1 cellular context compared by ENCODE assay signal in the genomic region with DNA sequence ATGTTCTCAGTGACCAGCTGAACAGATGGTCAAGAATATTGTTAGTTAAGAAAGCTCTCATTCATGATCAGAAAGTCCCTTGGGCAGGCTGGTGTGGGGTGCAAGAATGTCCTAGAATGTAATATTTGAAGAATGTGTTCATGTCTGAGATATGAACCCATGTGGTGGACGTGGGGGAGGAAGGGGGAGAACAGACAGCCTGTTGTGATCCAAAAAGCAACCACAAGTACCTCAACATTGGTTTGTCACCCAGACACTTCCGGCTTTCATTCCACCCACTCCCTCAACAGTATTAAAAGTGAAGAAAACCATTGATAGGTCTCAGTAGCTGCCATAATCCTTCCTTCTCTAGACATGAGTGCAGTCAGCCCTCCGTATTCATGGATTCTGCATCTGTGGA.
TF ChIP-seq lines count a peak whose summit lies in the region.

No MANE protein-coding gene starts in this region.

TF ChIP-seq in GM12878, 131 proteins besides CTCF, POLR2A, EP300 and RAD21 (continued from another document):
- TF ChIP-seq, protein P1, sequence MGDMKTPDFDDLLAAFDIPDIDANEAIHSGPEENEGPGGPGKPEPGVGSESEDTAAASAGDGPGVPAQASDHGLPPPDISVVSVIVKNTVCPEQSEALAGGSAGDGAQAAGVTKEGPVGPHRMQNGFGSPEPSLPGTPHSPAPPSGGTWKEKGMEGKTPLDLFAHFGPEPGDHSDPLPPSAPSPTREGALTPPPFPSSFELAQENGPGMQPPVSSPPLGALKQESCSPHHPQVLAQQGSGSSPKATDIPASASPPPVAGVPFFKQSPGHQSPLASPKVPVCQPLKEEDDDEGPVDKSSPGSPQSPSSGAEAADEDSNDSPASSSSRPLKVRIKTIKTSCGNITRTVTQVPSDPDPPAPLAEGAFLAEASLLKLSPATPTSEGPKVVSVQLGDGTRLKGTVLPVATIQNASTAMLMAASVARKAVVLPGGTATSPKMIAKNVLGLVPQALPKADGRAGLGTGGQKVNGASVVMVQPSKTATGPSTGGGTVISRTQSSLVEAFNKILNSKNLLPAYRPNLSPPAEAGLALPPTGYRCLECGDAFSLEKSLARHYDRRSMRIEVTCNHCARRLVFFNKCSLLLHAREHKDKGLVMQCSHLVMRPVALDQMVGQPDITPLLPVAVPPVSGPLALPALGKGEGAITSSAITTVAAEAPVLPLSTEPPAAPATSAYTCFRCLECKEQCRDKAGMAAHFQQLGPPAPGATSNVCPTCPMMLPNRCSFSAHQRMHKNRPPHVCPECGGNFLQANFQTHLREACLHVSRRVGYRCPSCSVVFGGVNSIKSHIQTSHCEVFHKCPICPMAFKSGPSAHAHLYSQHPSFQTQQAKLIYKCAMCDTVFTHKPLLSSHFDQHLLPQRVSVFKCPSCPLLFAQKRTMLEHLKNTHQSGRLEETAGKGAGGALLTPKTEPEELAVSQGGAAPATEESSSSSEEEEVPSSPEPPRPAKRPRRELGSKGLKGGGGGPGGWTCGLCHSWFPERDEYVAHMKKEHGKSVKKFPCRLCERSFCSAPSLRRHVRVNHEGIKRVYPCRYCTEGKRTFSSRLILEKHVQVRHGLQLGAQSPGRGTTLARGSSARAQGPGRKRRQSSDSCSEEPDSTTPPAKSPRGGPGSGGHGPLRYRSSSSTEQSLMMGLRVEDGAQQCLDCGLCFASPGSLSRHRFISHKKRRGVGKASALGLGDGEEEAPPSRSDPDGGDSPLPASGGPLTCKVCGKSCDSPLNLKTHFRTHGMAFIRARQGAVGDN (IDR thresholded peaks at IDR 0.05) = no peak
- TF ChIP-seq PAX5 (IDR thresholded peaks at IDR 0.05; ENCODE audit: borderline replicate concordance, low read depth, low read length) (peak; percentile 70; the same call in 1 of the 2 replicates), ASH2L (IDR thresholded peaks at IDR 0.05; ENCODE audit: borderline replicate concordance, low read depth) (no peak), SMAD1 (IDR thresholded peaks at IDR 0.05; ENCODE audit: low read depth, partially characterized antibody) (no peak), GATAD2B (conservative IDR thresholded peaks at IDR 0.05; ENCODE audit: low read depth) (no peak), SIX5 (IDR thresholded peaks at IDR 0.05; ENCODE audit: low read depth, low read length, severe bottlenecking) (no peak), RB1 (IDR thresholded peaks at IDR 0.05; ENCODE audit: borderline replicate concordance) (no peak), NRF1 (conservative IDR thresholded peaks at IDR 0.05; ENCODE audit: low read depth, low read length) (no peak), NR2C2 (IDR thresholded peaks at IDR 0.05; ENCODE audit: borderline replicate concordance, control insufficient read depth, insufficient read length, low read depth) (no peak), KLF5 (IDR thresholded peaks at IDR 0.05; ENCODE audit: partially characterized antibody) (no peak), STAT1 (conservative IDR thresholded peaks at IDR 0.05) (no peak), RUNX3 (IDR thresholded peaks at IDR 0.05; ENCODE audit: low read length) (peak; percentile 91), IKZF1 (conservative IDR thresholded peaks at IDR 0.05) (peak; percentile 39; the same call in 1 of the 2 replicates), FOXM1 (IDR thresholded peaks at IDR 0.05; ENCODE audit: low read depth, low read length) (0 out of 2 replicates have a peak, but pooled peaks have one; percentile 39), CREB1 (IDR thresholded peaks at IDR 0.05; ENCODE audit: low read depth) (no peak), POLR2AphosphoS2 (IDR thresholded peaks at IDR 0.05; ENCODE audit: low read depth, low read length) (no peak), SMC3 (IDR thresholded peaks at IDR 0.05; ENCODE audit: borderline replicate concordance, low read length) (no peak), HDGF (IDR thresholded peaks at IDR 0.05) (no peak), NR2F1 (conservative IDR thresholded peaks at IDR 0.05) (no peak; the same call in 1 of the 2 replicates), MTA3 (IDR thresholded peaks at IDR 0.05; ENCODE audit: borderline replicate concordance, low read length) (no peak; the same call in 1 of the 2 replicates), ZNF274 (IDR thresholded peaks at IDR 0.05; ENCODE audit: insufficient read depth, insufficient read length) (no peak), JUND (IDR thresholded peaks at IDR 0.05; ENCODE audit: low read depth, low read length) (no peak), BCL11A (IDR thresholded peaks at IDR 0.05; ENCODE audit: low read depth, low read length) (no peak), WRNIP1 (IDR thresholded peaks at IDR 0.05; ENCODE audit: borderline replicate concordance, low read depth, low read length) (no peak), GABPA (IDR thresholded peaks at IDR 0.05; ENCODE audit: low read depth) (no peak), ZSCAN29 (IDR thresholded peaks at IDR 0.05) (no peak), NFIC (IDR thresholded peaks at IDR 0.05; ENCODE audit: low read depth, low read length) (no peak), SIN3A (IDR thresholded peaks at IDR 0.05; ENCODE audit: low read depth, low read length) (no peak), RAD51 (IDR thresholded peaks at IDR 0.05) (no peak), CBFB (IDR thresholded peaks at IDR 0.05; ENCODE audit: low read depth) (peak; percentile 77), ZZZ3 (IDR thresholded peaks at IDR 0.05; ENCODE audit: control insufficient read depth, insufficient read length, low read depth) (no peak)
- TF ChIP-seq, protein P2, sequence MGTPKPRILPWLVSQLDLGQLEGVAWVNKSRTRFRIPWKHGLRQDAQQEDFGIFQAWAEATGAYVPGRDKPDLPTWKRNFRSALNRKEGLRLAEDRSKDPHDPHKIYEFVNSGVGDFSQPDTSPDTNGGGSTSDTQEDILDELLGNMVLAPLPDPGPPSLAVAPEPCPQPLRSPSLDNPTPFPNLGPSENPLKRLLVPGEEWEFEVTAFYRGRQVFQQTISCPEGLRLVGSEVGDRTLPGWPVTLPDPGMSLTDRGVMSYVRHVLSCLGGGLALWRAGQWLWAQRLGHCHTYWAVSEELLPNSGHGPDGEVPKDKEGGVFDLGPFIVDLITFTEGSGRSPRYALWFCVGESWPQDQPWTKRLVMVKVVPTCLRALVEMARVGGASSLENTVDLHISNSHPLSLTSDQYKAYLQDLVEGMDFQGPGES (IDR thresholded peaks at IDR 0.05) = no peak
- TF ChIP-seq, protein P3, sequence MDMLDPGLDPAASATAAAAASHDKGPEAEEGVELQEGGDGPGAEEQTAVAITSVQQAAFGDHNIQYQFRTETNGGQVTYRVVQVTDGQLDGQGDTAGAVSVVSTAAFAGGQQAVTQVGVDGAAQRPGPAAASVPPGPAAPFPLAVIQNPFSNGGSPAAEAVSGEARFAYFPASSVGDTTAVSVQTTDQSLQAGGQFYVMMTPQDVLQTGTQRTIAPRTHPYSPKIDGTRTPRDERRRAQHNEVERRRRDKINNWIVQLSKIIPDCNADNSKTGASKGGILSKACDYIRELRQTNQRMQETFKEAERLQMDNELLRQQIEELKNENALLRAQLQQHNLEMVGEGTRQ (IDR thresholded peaks at IDR 0.05; ENCODE audit: borderline replicate concordance, low read depth, low read length) = no peak
- TF ChIP-seq, protein P4, sequence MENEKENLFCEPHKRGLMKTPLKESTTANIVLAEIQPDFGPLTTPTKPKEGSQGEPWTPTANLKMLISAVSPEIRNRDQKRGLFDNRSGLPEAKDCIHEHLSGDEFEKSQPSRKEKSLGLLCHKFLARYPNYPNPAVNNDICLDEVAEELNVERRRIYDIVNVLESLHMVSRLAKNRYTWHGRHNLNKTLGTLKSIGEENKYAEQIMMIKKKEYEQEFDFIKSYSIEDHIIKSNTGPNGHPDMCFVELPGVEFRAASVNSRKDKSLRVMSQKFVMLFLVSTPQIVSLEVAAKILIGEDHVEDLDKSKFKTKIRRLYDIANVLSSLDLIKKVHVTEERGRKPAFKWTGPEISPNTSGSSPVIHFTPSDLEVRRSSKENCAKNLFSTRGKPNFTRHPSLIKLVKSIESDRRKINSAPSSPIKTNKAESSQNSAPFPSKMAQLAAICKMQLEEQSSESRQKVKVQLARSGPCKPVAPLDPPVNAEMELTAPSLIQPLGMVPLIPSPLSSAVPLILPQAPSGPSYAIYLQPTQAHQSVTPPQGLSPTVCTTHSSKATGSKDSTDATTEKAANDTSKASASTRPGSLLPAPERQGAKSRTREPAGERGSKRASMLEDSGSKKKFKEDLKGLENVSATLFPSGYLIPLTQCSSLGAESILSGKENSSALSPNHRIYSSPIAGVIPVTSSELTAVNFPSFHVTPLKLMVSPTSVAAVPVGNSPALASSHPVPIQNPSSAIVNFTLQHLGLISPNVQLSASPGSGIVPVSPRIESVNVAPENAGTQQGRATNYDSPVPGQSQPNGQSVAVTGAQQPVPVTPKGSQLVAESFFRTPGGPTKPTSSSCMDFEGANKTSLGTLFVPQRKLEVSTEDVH (IDR thresholded peaks at IDR 0.05; ENCODE audit: low read depth, partially characterized antibody) = no peak
- TF ChIP-seq, protein P5, sequence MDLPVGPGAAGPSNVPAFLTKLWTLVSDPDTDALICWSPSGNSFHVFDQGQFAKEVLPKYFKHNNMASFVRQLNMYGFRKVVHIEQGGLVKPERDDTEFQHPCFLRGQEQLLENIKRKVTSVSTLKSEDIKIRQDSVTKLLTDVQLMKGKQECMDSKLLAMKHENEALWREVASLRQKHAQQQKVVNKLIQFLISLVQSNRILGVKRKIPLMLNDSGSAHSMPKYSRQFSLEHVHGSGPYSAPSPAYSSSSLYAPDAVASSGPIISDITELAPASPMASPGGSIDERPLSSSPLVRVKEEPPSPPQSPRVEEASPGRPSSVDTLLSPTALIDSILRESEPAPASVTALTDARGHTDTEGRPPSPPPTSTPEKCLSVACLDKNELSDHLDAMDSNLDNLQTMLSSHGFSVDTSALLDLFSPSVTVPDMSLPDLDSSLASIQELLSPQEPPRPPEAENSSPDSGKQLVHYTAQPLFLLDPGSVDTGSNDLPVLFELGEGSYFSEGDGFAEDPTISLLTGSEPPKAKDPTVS (IDR thresholded peaks at IDR 0.05; ENCODE audit: low read depth, low read length) = no peak
- TF ChIP-seq, protein P6, sequence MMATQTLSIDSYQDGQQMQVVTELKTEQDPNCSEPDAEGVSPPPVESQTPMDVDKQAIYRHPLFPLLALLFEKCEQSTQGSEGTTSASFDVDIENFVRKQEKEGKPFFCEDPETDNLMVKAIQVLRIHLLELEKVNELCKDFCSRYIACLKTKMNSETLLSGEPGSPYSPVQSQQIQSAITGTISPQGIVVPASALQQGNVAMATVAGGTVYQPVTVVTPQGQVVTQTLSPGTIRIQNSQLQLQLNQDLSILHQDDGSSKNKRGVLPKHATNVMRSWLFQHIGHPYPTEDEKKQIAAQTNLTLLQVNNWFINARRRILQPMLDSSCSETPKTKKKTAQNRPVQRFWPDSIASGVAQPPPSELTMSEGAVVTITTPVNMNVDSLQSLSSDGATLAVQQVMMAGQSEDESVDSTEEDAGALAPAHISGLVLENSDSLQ (IDR thresholded peaks at IDR 0.05) = no peak
- TF ChIP-seq, protein P7, sequence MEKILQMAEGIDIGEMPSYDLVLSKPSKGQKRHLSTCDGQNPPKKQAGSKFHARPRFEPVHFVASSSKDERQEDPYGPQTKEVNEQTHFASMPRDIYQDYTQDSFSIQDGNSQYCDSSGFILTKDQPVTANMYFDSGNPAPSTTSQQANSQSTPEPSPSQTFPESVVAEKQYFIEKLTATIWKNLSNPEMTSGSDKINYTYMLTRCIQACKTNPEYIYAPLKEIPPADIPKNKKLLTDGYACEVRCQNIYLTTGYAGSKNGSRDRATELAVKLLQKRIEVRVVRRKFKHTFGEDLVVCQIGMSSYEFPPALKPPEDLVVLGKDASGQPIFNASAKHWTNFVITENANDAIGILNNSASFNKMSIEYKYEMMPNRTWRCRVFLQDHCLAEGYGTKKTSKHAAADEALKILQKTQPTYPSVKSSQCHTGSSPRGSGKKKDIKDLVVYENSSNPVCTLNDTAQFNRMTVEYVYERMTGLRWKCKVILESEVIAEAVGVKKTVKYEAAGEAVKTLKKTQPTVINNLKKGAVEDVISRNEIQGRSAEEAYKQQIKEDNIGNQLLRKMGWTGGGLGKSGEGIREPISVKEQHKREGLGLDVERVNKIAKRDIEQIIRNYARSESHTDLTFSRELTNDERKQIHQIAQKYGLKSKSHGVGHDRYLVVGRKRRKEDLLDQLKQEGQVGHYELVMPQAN (conservative IDR thresholded peaks at IDR 0.05) = no peak
- TF ChIP-seq, protein P8, sequence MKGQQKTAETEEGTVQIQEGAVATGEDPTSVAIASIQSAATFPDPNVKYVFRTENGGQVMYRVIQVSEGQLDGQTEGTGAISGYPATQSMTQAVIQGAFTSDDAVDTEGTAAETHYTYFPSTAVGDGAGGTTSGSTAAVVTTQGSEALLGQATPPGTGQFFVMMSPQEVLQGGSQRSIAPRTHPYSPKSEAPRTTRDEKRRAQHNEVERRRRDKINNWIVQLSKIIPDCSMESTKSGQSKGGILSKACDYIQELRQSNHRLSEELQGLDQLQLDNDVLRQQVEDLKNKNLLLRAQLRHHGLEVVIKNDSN (IDR thresholded peaks at IDR 0.05; ENCODE audit: borderline replicate concordance, extremely low read length, insufficient read depth, low read depth, low read length) = no peak
- TF ChIP-seq, protein P9, sequence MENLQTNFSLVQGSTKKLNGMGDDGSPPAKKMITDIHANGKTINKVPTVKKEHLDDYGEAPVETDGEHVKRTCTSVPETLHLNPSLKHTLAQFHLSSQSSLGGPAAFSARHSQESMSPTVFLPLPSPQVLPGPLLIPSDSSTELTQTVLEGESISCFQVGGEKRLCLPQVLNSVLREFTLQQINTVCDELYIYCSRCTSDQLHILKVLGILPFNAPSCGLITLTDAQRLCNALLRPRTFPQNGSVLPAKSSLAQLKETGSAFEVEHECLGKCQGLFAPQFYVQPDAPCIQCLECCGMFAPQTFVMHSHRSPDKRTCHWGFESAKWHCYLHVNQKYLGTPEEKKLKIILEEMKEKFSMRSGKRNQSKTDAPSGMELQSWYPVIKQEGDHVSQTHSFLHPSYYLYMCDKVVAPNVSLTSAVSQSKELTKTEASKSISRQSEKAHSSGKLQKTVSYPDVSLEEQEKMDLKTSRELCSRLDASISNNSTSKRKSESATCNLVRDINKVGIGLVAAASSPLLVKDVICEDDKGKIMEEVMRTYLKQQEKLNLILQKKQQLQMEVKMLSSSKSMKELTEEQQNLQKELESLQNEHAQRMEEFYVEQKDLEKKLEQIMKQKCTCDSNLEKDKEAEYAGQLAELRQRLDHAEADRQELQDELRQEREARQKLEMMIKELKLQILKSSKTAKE (IDR thresholded peaks at IDR 0.05; ENCODE audit: low read depth, poor library complexity, severe bottlenecking) = peak; percentile 23
TF ChIP-seq in GM12878: peak in this region for 15.
